Comparison of ENCODE assay signal across 8 cellular contexts in genomic region chr1:2525896-2526823, GRCh38. TPM values are rescaled to one million over a fixed set of nuclear protein-coding genes. Genes with fewer than 3 reads are reported as not detected.
A peak's percentile ranks its signal among the peaks of the same experiment; 100 is the strongest.
DNase-seq lines count a peak whose midpoint lies in the region; TF ChIP-seq lines count a peak whose summit lies in the region.

Gene PANK4 (minus strand): TSS chr1:2526596. CDS start chr1:2526587, 9 bp downstream.

- H3K36me3 ChIP-seq in Loucy (ENCODE audit: insufficient read depth, low read length) (no peaks in the 10 kb centered on the region), SK-N-MC (ENCODE audit: insufficient read depth, low read length) (peaks cover 10% of the 10 kb centered on the region)

- peaks cover 54% of the 10 kb centered on the region for H3K4me1 Mint-ChIP-seq in activated naive CD4-positive, alpha-beta T cell treated with anti-CD3 and anti-CD28 coated beads, Interleukin-2, amount 10 ng/mL, durations not matched to agents 7 days and 5 days

- peaks cover 24% of the 10 kb centered on the region for H3K36me3 Mint-ChIP-seq in activated naive CD4-positive, alpha-beta T cell treated with anti-CD3 and anti-CD28 coated beads, Interleukin-2, amount 10 ng/mL, durations not matched to agents 7 days and 5 days

- H3K27me3 ChIP-seq in Loucy (ENCODE audit: insufficient read depth, low read length, poor library complexity, severe bottlenecking) = no peaks in the 10 kb centered on the region

- DNase-seq in G401 (ENCODE audit: low spot score) (peak; percentile 92), H4 (ENCODE audit: low spot score) (peak; percentile 92), SK-N-MC (ENCODE audit: low read depth, low spot score) (peak; percentile 37), germinal center (ENCODE audit: low spot score) (peak; percentile 87), occipital lobe (lab: John Stamatoyannopoulos, UW) (peak; percentile 83)
- peak; percentile 93 for DNase-seq in activated naive CD4-positive, alpha-beta T cell treated with anti-CD3 and anti-CD28 coated beads, Interleukin-2, amount 10 ng/mL, durations not matched to agents 7 days and 5 days

- peak within 1 kb of the TSS; percentile 89 for H3K4me3 Mint-ChIP-seq in activated naive CD4-positive, alpha-beta T cell treated with anti-CD3 and anti-CD28 coated beads, Interleukin-2, amount 10 ng/mL, durations not matched to agents 7 days and 5 days

- in situ Hi-C loops in G401 (cut with HindIII; ENCODE audit: low sequenced_read_pairs) = no loop called here

- H3K9me3 ChIP-seq in Loucy (ENCODE audit: insufficient read depth, low read depth, low read length) (no peaks in the 10 kb centered on the region), SK-N-MC (ENCODE audit: low read depth, low read length) (no peaks in the 10 kb centered on the region)

- H3K27ac ChIP-seq in SK-N-MC (no peak within 1 kb of the TSS), temporal lobe (ENCODE audit: low read depth, low read length) (peak within 1 kb of the TSS; percentile 86)

- CTCF ChIA-PET in activated naive CD4-positive, alpha-beta T cell treated with anti-CD3 and anti-CD28 coated beads, Interleukin-2, amount 10 ng/mL, durations not matched to agents 7 days and 5 days (lab: Charles Lee) = interaction anchor here (1.0 to 1.5 kb wide), 5 partner anchors 14 to 331 kb away, joined by 3 to 6 read pairs (median 4); partner anchors contain the start of genes FAAP20 and TNFRSF14

- peaks cover 27% of the 10 kb centered on the region for H3K4me1 ChIP-seq in Loucy (ENCODE audit: insufficient read depth, low read length, poor library complexity, severe bottlenecking)

- H3K4me2 ChIP-seq in Loucy (ENCODE audit: low read depth, low read length, poor library complexity, severe bottlenecking) = peak within 1 kb of the TSS; percentile 99

- H3K27ac Mint-ChIP-seq in activated naive CD4-positive, alpha-beta T cell treated with anti-CD3 and anti-CD28 coated beads, Interleukin-2, amount 10 ng/mL, durations not matched to agents 7 days and 5 days = peak within 1 kb of the TSS; percentile 99

- peak within 1 kb of the TSS; percentile 96 for H3K4me3 ChIP-seq in Loucy (ENCODE audit: low read length, poor library complexity, severe bottlenecking)
- peak within 1 kb of the TSS; percentile 99 for H3K4me3 ChIP-seq in SK-N-MC

- H3K79me2 ChIP-seq in Loucy (ENCODE audit: insufficient read depth, low read length) = peaks cover 46% of the 10 kb centered on the region

- H2AFZ ChIP-seq in Loucy (ENCODE audit: low read length) = no peak within 1 kb of the TSS; the same call in 1 of the 2 replicates

- H3K9ac ChIP-seq in Loucy (ENCODE audit: low read depth, low read length, poor library complexity, severe bottlenecking) (peak within 1 kb of the TSS; percentile 89), SK-N-MC (ENCODE audit: insufficient read length) (peak within 1 kb of the TSS; percentile 93)

- H4K20me1 ChIP-seq in Loucy (ENCODE audit: insufficient read depth, low read length, poor library complexity, severe bottlenecking) = peaks cover 37% of the 10 kb centered on the region

- peaks cover 45% of the 10 kb centered on the region for H3K27me3 Mint-ChIP-seq in activated naive CD4-positive, alpha-beta T cell treated with anti-CD3 and anti-CD28 coated beads, Interleukin-2, amount 10 ng/mL, durations not matched to agents 7 days and 5 days

- H3K9me3 Mint-ChIP-seq in activated naive CD4-positive, alpha-beta T cell treated with anti-CD3 and anti-CD28 coated beads, Interleukin-2, amount 10 ng/mL, durations not matched to agents 7 days and 5 days = no peaks in the 10 kb centered on the region

- no peaks in the 10 kb centered on the region for H3K9me2 ChIP-seq in Loucy (replicated peaks; ENCODE audit: low read depth, low read length)

- no peaks in the 10 kb centered on the region for H3F3A ChIP-seq in Loucy (ENCODE audit: low read depth)

- no peak for TF ChIP-seq CTCF in Loucy (conservative IDR thresholded peaks at IDR 0.05; ENCODE audit: low read length)

RNA-seq across cellular contexts. Expression of gene PANK4, which starts in this region (rescaled TPM):
- 32.9 and 45.4 TPM in 2 replicates for total RNA-seq in G401 (2014; rRNA removed; shearing (Covaris generic))
- 10.9 and 12.5 TPM in 2 replicates for total RNA-seq in H4 (2014; rRNA removed; shearing (Covaris generic))
- total RNA-seq in occipital lobe (26.0 TPM), temporal lobe (25.3 TPM)

Comparison
In these comparisons a context has a peak if more than half of its experiments do, and no peak if none do; other contexts are left out.
1. DNase-seq: peak in every context shown above with its lines; median percentile 93 in activated naive CD4-positive, alpha-beta T cell treated with anti-CD3 and anti-CD28 coated beads, Interleukin-2, amount 10 ng/mL, durations not matched to agents 7 days and 5 days; 92 in G401; 92 in H4; 87 in germinal center; 83 in occipital lobe; 37 in SK-N-MC.